In the genomic region with DNA sequence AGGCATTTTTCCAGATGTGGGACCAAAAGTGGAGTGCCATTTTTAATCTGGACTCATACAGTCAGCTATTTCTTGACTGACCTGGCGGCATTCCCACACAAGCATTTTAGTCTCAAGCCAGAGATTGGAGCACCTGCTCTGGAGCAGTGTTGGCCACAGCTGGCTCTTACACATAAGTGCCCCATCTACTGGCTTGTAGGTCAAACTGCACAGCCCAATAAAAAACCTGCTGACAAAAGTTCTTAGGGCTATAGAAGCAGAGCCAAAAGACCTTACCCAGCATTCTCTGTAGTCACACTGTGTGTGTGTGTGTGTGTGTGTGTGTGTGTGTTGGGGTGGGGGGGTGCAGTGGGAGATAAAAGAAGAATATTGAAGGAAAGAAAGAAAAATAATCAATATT, we compare ENCODE assay signal across 1 cellular context.
TF ChIP-seq lines count a peak whose summit lies in the region.

No MANE protein-coding gene starts in this region.

TF ChIP-seq in GM23338, 12 proteins besides CTCF, POLR2A, EP300 and RAD21:
- TF ChIP-seq, protein P1, sequence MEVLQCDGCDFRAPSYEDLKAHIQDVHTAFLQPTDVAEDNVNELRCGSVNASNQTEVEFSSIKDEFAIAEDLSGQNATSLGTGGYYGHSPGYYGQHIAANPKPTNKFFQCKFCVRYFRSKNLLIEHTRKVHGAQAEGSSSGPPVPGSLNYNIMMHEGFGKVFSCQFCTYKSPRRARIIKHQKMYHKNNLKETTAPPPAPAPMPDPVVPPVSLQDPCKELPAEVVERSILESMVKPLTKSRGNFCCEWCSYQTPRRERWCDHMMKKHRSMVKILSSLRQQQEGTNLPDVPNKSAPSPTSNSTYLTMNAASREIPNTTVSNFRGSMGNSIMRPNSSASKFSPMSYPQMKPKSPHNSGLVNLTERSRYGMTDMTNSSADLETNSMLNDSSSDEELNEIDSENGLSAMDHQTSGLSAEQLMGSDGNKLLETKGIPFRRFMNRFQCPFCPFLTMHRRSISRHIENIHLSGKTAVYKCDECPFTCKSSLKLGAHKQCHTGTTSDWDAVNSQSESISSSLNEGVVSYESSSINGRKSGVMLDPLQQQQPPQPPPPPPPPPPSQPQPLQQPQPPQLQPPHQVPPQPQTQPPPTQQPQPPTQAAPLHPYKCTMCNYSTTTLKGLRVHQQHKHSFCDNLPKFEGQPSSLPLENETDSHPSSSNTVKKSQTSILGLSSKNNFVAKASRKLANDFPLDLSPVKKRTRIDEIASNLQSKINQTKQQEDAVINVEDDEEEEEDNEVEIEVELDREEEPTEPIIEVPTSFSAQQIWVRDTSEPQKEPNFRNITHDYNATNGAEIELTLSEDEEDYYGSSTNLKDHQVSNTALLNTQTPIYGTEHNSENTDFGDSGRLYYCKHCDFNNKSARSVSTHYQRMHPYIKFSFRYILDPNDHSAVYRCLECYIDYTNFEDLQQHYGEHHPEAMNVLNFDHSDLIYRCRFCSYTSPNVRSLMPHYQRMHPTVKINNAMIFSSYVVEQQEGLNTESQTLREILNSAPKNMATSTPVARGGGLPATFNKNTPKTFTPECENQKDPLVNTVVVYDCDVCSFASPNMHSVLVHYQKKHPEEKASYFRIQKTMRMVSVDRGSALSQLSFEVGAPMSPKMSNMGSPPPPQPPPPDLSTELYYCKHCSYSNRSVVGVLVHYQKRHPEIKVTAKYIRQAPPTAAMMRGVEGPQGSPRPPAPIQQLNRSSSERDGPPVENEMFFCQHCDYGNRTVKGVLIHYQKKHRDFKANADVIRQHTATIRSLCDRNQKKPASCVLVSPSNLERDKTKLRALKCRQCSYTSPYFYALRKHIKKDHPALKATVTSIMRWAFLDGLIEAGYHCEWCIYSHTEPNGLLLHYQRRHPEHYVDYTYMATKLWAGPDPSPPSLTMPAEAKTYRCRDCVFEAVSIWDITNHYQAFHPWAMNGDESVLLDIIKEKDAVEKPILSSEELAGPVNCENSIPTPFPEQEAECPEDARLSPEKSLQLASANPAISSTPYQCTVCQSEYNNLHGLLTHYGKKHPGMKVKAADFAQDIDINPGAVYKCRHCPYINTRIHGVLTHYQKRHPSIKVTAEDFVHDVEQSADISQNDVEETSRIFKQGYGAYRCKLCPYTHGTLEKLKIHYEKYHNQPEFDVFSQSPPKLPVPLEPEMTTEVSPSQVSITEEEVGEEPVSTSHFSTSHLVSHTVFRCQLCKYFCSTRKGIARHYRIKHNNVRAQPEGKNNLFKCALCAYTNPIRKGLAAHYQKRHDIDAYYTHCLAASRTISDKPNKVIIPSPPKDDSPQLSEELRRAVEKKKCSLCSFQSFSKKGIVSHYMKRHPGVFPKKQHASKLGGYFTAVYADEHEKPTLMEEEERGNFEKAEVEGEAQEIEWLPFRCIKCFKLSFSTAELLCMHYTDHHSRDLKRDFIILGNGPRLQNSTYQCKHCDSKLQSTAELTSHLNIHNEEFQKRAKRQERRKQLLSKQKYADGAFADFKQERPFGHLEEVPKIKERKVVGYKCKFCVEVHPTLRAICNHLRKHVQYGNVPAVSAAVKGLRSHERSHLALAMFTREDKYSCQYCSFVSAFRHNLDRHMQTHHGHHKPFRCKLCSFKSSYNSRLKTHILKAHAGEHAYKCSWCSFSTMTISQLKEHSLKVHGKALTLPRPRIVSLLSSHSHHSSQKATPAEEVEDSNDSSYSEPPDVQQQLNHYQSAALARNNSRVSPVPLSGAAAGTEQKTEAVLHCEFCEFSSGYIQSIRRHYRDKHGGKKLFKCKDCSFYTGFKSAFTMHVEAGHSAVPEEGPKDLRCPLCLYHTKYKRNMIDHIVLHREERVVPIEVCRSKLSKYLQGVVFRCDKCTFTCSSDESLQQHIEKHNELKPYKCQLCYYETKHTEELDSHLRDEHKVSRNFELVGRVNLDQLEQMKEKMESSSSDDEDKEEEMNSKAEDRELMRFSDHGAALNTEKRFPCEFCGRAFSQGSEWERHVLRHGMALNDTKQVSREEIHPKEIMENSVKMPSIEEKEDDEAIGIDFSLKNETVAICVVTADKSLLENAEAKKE (CRISPR knock-in tag; IDR thresholded peaks at IDR 0.05): no peak
- TF ChIP-seq NANOG (IDR thresholded peaks at IDR 0.05; ENCODE audit: borderline replicate concordance): no peak
- no peak for TF ChIP-seq CREB1 (CRISPR knock-in tag; IDR thresholded peaks at IDR 0.05; ENCODE audit: low read depth)
- TF ChIP-seq, protein P2, sequence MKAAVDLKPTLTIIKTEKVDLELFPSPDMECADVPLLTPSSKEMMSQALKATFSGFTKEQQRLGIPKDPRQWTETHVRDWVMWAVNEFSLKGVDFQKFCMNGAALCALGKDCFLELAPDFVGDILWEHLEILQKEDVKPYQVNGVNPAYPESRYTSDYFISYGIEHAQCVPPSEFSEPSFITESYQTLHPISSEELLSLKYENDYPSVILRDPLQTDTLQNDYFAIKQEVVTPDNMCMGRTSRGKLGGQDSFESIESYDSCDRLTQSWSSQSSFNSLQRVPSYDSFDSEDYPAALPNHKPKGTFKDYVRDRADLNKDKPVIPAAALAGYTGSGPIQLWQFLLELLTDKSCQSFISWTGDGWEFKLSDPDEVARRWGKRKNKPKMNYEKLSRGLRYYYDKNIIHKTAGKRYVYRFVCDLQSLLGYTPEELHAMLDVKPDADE (IDR thresholded peaks at IDR 0.05): no peak
- no peak for TF ChIP-seq STAT1 (IDR thresholded peaks at IDR 0.05; ENCODE audit: unreplicated experiment)
